In the genomic region with DNA sequence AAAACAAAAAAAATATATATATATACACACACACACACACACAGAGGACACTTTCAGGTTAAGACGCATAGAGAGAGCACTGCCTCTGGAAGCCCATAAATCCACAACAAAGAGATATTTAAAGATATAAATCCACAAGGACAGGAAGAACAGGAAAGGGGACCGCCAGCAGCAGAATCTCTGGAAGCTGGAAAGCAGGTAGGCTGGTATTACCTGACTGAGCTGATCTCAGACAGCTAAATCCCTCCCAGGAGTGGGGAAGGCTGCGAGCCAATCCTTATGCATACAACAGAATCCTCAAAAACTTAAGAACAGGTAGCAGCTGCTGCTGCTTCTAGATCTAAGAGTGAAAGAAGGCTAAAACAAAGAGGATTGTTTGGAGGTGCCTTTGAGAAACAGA, we compare ENCODE assay signal across 25 cellular contexts. TPM values are rescaled to one million over a fixed set of nuclear protein-coding genes. Genes with fewer than 3 reads are reported as not detected.
DNase-seq lines count a peak whose midpoint lies in the region; ATAC-seq and TF ChIP-seq lines count a peak whose summit lies in the region.
"Had no signal": no experiment of that assay in that cellular context is flagged by ENCODE, and none has a peak within 500 bp of the region (broad histone marks: within the 10 kb centered on the region; RNA-seq: fewer than 3 reads in every experiment).

No MANE protein-coding gene starts in this region.

- no peak for ATAC-seq in activated naive CD4-positive, alpha-beta T cell treated with anti-CD3 and anti-CD28 coated beads, Interleukin-2, amount 50 U/mL, for 72 hours
- ATAC-seq in natural killer cell treated with Interleukin-12 subunit alpha and Interleukin-12 subunit beta and Interleukin-15 and Interleukin-18, amount 100 ng/mL, for 72 hours = no peak
- ATAC-seq: A549, mucosa of descending colon had no signal

- peaks cover 13 to 15% of the 10 kb centered on the region in 2 donors for H3K4me1 ChIP-seq in thyroid gland

- H3K27ac ChIP-seq in thyroid gland = no peak overlapping the region
- H3K27ac ChIP-seq: A549, SK-N-MC had no signal

- H3K9me3 ChIP-seq in thyroid gland = no peaks in the 10 kb centered on the region
- H3K9me3 ChIP-seq: A549, mucosa of descending colon, stomach, upper lobe of left lung had no signal

- H3K4me3 Mint-ChIP-seq in activated naive CD4-positive, alpha-beta T cell treated with anti-CD3 and anti-CD28 coated beads, Interleukin-2, amount 50 U/mL, for 24 hours = peak overlapping the region; percentile 15
- peak overlapping the region; percentile 63 for H3K4me3 Mint-ChIP-seq in natural killer cell treated with Interleukin-12 subunit alpha and Interleukin-12 subunit beta and Interleukin-15 and Interleukin-18, amount 100 ng/mL, for 72 hours
- H3K4me3 Mint-ChIP-seq: activated naive CD4-positive, alpha-beta T cell treated with anti-CD3 and anti-CD28 coated beads for 36 hours; activated T-cell treated with anti-CD3 and anti-CD28 coated beads, Interleukin-2, amount 50 U/mL, for 24 hours had no signal

- H3K4me1 Mint-ChIP-seq in activated naive CD4-positive, alpha-beta T cell treated with anti-CD3 and anti-CD28 coated beads, Interleukin-2, amount 50 U/mL, for 24 hours = peaks cover 25% of the 10 kb centered on the region
- H3K4me1 Mint-ChIP-seq in natural killer cell treated with Interleukin-12 subunit alpha and Interleukin-12 subunit beta and Interleukin-15 and Interleukin-18, amount 100 ng/mL, for 72 hours (ENCODE audit: low read depth in 2 of 2) = peaks cover 25 to 29% of the 10 kb centered on the region in 2 donors

- H3K27me3 Mint-ChIP-seq in activated naive CD4-positive, alpha-beta T cell treated with anti-CD3 and anti-CD28 coated beads, Interleukin-2, amount 50 U/mL, for 24 hours = no peaks in the 10 kb centered on the region
- H3K27me3 Mint-ChIP-seq in natural killer cell treated with Interleukin-12 subunit alpha and Interleukin-12 subunit beta and Interleukin-15 and Interleukin-18, amount 100 ng/mL, for 72 hours = no peaks in the 10 kb centered on the region
- H3K27me3 Mint-ChIP-seq: activated T-cell treated with anti-CD3 and anti-CD28 coated beads, Interleukin-2, amount 50 U/mL, for 24 hours; IgD-negative memory B cell had no signal

- in situ Hi-C loops in T47D (cut with HindIII; ENCODE audit: low pct_unique_long_range_greater_than_20kb, low sequenced_read_pairs) = no loop called here

- DNase-seq in activated naive CD4-positive, alpha-beta T cell treated with anti-CD3 and anti-CD28 coated beads, Interleukin-2, amount 50 U/mL, for 72 hours (ENCODE audit: low spot score in 2 of 2) = no peak
- DNase-seq in T47D (ENCODE audit: low read depth in 1 of 2, low spot score in 1 of 2) = peak; percentile 72 to 93
- no peak for DNase-seq in natural killer cell treated with Interleukin-12 subunit alpha and Interleukin-12 subunit beta and Interleukin-15 and Interleukin-18, amount 100 ng/mL, for 72 hours (ENCODE audit: low spot score)
- DNase-seq in thyroid gland = peak; percentile 46 to 50
- no peak for DNase-seq in DMS114 treated with DMSO at 0.1 percent for 48 hours (lab: John Stamatoyannopoulos, UW; ENCODE audit: unreplicated experiment)
- no peak for DNase-seq in kidney tubule cell (ENCODE audit: low spot score)
- DNase-seq in NCI-H146 (lab: John Stamatoyannopoulos, UW) = no peak
- DNase-seq: activated CD4-positive, alpha-beta T cell treated with anti-CD3 and anti-CD28 coated beads for 1 hour; activated naive CD4-positive, alpha-beta T cell treated with anti-CD3 and anti-CD28 coated beads for 36 hours; activated T-cell treated with anti-CD3 and anti-CD28 coated beads, Interleukin-2, amount 50 U/mL, for 24 hours; caudate nucleus; GOT3; immature natural killer cell; mucosa of descending colon; NCI-H1417 treated with DMSO at 0.1 percent for 48 hours; NCI-H524; retina; stimulated activated CD4-positive, alpha-beta T cell treated with anti-CD3 and anti-CD28 coated beads, Interleukin-4, amount 100 ng/mL, for 24 hours; stomach; T-helper 9 cell; upper lobe of left lung had no signal

- intact Hi-C loops in thyroid gland (cut with DNase I) = no loop called here

- H3K27ac Mint-ChIP-seq in activated naive CD4-positive, alpha-beta T cell treated with anti-CD3 and anti-CD28 coated beads, Interleukin-2, amount 50 U/mL, for 24 hours = no peak overlapping the region
- H3K27ac Mint-ChIP-seq in activated naive CD4-positive, alpha-beta T cell treated with anti-CD3 and anti-CD28 coated beads, Interleukin-2, amount 50 U/mL, for 72 hours = no peak overlapping the region
- peak overlapping the region in 1 of 2 donors; percentile 44 for H3K27ac Mint-ChIP-seq in natural killer cell treated with Interleukin-12 subunit alpha and Interleukin-12 subunit beta and Interleukin-15 and Interleukin-18, amount 100 ng/mL, for 72 hours
- H3K27ac Mint-ChIP-seq: activated naive CD4-positive, alpha-beta T cell treated with anti-CD3 and anti-CD28 coated beads for 36 hours; activated T-cell treated with anti-CD3 and anti-CD28 coated beads, Interleukin-2, amount 50 U/mL, for 24 hours had no signal

- no peaks in the 10 kb centered on the region for H3K9me3 Mint-ChIP-seq in activated naive CD4-positive, alpha-beta T cell treated with anti-CD3 and anti-CD28 coated beads, Interleukin-2, amount 50 U/mL, for 24 hours
- H3K9me3 Mint-ChIP-seq in activated naive CD4-positive, alpha-beta T cell treated with anti-CD3 and anti-CD28 coated beads, Interleukin-2, amount 50 U/mL, for 72 hours = no peaks in the 10 kb centered on the region
- no peaks in the 10 kb centered on the region for H3K9me3 Mint-ChIP-seq in natural killer cell treated with Interleukin-12 subunit alpha and Interleukin-12 subunit beta and Interleukin-15 and Interleukin-18, amount 100 ng/mL, for 72 hours
- H3K9me3 Mint-ChIP-seq: activated naive CD4-positive, alpha-beta T cell treated with anti-CD3 and anti-CD28 coated beads for 36 hours; activated T-cell treated with anti-CD3 and anti-CD28 coated beads, Interleukin-2, amount 50 U/mL, for 24 hours; IgD-negative memory B cell; immature natural killer cell had no signal

- no peak for TF ChIP-seq POLR2A in thyroid gland (IDR thresholded peaks at IDR 0.05)

- H3K36me3 Mint-ChIP-seq in activated naive CD4-positive, alpha-beta T cell treated with anti-CD3 and anti-CD28 coated beads, Interleukin-2, amount 50 U/mL, for 24 hours = peaks cover 3% of the 10 kb centered on the region
- H3K36me3 Mint-ChIP-seq in activated naive CD4-positive, alpha-beta T cell treated with anti-CD3 and anti-CD28 coated beads, Interleukin-2, amount 50 U/mL, for 72 hours = peaks cover 8 to 16% of the 10 kb centered on the region in 2 donors
- no peaks in the 10 kb centered on the region for H3K36me3 Mint-ChIP-seq in natural killer cell treated with Interleukin-12 subunit alpha and Interleukin-12 subunit beta and Interleukin-15 and Interleukin-18, amount 100 ng/mL, for 72 hours
- H3K36me3 Mint-ChIP-seq: IgD-negative memory B cell, immature natural killer cell had no signal

- no peaks in the 10 kb centered on the region for H3K27me3 ChIP-seq in thyroid gland
- H3K27me3 ChIP-seq: stomach, upper lobe of left lung had no signal

- TF ChIP-seq CTCF in thyroid gland (IDR thresholded peaks at IDR 0.05) = no peak

- H3K36me3 ChIP-seq in thyroid gland = peaks cover 3 to 7% of the 10 kb centered on the region in 2 donors

- H3K4me3 ChIP-seq in thyroid gland (replicated peaks in 1 of 3) = no peak overlapping the region
- H3K4me3 ChIP-seq: A549, mucosa of descending colon, SK-N-MC, stomach, upper lobe of left lung had no signal

- 46 to 49% methylated on average over 3 of the region's 3 CpGs for WGBS in thyroid gland, 2 donors

RNA-seq across cellular contexts. Expression of gene MCAT, which starts 1.8 kb away (rescaled TPM):
- 10 to 100 TPM in 1 of 2 donors, 1 to 10 TPM in 1; 6.0 to 19.4 TPM for total RNA-seq in activated naive CD4-positive, alpha-beta T cell treated with anti-CD3 and anti-CD28 coated beads, Interleukin-2, amount 50 U/mL, for 72 hours
- 10 to 100 TPM; 11.6 to 23.9 TPM for total RNA-seq in natural killer cell treated with Interleukin-12 subunit alpha and Interleukin-12 subunit beta and Interleukin-15 and Interleukin-18, amount 100 ng/mL, for 72 hours
- total RNA-seq in thyroid gland = 10 to 100 TPM; 28.4 to 48.5 (median 38.3) TPM

RNA-seq across cellular contexts. Expression of gene TSPO, which starts 6.4 kb away (rescaled TPM):
- total RNA-seq in activated naive CD4-positive, alpha-beta T cell treated with anti-CD3 and anti-CD28 coated beads, Interleukin-2, amount 50 U/mL, for 72 hours = 100 to 1,000 TPM; 145 to 159 TPM
- total RNA-seq in natural killer cell treated with Interleukin-12 subunit alpha and Interleukin-12 subunit beta and Interleukin-15 and Interleukin-18, amount 100 ng/mL, for 72 hours = 100 to 1,000 TPM in 1 of 2 donors, 10 to 100 TPM in 1; 76.4 to 110 TPM
- 100 to 1,000 TPM in 3 of 4 donors, 10 to 100 TPM in 1; 87.4 to 234 (median 170) TPM for total RNA-seq in thyroid gland

RNA-seq across cellular contexts. Expression of gene BIK, which starts 34.4 kb away (rescaled TPM):
- 1 to 10 TPM in 1 of 2 donors, under 1 TPM in 1; 0.98 to 1.4 TPM for total RNA-seq in activated naive CD4-positive, alpha-beta T cell treated with anti-CD3 and anti-CD28 coated beads, Interleukin-2, amount 50 U/mL, for 72 hours
- not detected for total RNA-seq in natural killer cell treated with Interleukin-12 subunit alpha and Interleukin-12 subunit beta and Interleukin-15 and Interleukin-18, amount 100 ng/mL, for 72 hours
- total RNA-seq in thyroid gland = 10 to 100 TPM in 1 of 4 donors, 1 to 10 TPM in 3; 4.1 to 12.1 (median 5.7) TPM

RNA-seq across cellular contexts. Expression of gene TTLL12, which starts 42.0 kb away (rescaled TPM):
- total RNA-seq in activated naive CD4-positive, alpha-beta T cell treated with anti-CD3 and anti-CD28 coated beads, Interleukin-2, amount 50 U/mL, for 72 hours = 10 to 100 TPM; 34.3 to 75.0 TPM
- 10 to 100 TPM; 23.6 to 79.0 TPM for total RNA-seq in natural killer cell treated with Interleukin-12 subunit alpha and Interleukin-12 subunit beta and Interleukin-15 and Interleukin-18, amount 100 ng/mL, for 72 hours
- total RNA-seq in thyroid gland = 10 to 100 TPM; 20.0 to 35.2 (median 28.6) TPM

RNA-seq across cellular contexts. Expression of gene TTLL1, which starts 55.8 kb away (rescaled TPM):
- 1 to 10 TPM; 5.6 to 6.0 TPM for total RNA-seq in activated naive CD4-positive, alpha-beta T cell treated with anti-CD3 and anti-CD28 coated beads, Interleukin-2, amount 50 U/mL, for 72 hours
- total RNA-seq in natural killer cell treated with Interleukin-12 subunit alpha and Interleukin-12 subunit beta and Interleukin-15 and Interleukin-18, amount 100 ng/mL, for 72 hours = 1 to 10 TPM in 1 of 2 donors, under 1 TPM in 1; 0.95 to 2.6 TPM
- 10 to 100 TPM in 1 of 4 donors, 1 to 10 TPM in 3; 4.4 to 11.4 (median 5.8) TPM for total RNA-seq in thyroid gland

Comparison
In these comparisons a context has a peak if more than half of its experiments do, and no peak if none do; other contexts are left out.
1. DNase-seq: peak in T47D (2 of 2) and thyroid gland (2 of 2); none in activated naive CD4-positive, alpha-beta T cell treated with anti-CD3 and anti-CD28 coated beads, Interleukin-2, amount 50 U/mL, for 72 hours (0 of 2), natural killer cell treated with Interleukin-12 subunit alpha and Interleukin-12 subunit beta and Interleukin-15 and Interleukin-18, amount 100 ng/mL, for 72 hours (single experiment), DMS114 treated with DMSO at 0.1 percent for 48 hours (single experiment), kidney tubule cell (single experiment) and NCI-H146 (single experiment).